Comparison of ENCODE assay signal across 1 cellular context in the genomic region with DNA sequence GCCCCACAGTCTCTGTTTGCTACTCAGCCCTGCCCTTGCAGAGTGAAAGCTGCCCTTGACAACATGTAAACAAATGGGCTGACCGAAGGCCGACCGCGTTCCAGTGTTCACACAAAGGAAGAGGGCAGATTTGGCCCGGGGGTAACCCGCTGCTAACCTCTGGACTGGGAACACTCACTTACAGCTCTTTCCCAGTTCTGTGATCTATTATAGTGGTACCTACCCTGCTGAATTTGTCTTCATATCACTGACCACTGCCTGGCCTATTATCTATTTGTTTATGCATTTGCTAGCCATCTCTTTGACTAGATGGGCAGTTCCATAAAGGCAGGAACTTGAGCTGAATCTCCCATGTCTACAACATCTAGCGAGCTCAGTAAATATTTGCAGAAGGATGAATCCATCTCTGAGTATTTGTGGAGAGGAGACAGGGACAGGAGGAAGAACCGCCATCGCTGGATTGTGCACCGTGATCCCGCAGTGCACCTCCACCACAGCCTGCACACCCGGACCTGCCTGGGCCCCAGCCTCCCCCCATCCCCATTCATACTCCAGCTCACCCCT.
TF ChIP-seq lines count a peak whose summit lies in the region.

No MANE protein-coding gene starts in this region.

TF ChIP-seq in HepG2, 621 proteins besides CTCF, POLR2A, EP300 and RAD21 (continued from another document and continues in another):
- TF ChIP-seq, protein P1, sequence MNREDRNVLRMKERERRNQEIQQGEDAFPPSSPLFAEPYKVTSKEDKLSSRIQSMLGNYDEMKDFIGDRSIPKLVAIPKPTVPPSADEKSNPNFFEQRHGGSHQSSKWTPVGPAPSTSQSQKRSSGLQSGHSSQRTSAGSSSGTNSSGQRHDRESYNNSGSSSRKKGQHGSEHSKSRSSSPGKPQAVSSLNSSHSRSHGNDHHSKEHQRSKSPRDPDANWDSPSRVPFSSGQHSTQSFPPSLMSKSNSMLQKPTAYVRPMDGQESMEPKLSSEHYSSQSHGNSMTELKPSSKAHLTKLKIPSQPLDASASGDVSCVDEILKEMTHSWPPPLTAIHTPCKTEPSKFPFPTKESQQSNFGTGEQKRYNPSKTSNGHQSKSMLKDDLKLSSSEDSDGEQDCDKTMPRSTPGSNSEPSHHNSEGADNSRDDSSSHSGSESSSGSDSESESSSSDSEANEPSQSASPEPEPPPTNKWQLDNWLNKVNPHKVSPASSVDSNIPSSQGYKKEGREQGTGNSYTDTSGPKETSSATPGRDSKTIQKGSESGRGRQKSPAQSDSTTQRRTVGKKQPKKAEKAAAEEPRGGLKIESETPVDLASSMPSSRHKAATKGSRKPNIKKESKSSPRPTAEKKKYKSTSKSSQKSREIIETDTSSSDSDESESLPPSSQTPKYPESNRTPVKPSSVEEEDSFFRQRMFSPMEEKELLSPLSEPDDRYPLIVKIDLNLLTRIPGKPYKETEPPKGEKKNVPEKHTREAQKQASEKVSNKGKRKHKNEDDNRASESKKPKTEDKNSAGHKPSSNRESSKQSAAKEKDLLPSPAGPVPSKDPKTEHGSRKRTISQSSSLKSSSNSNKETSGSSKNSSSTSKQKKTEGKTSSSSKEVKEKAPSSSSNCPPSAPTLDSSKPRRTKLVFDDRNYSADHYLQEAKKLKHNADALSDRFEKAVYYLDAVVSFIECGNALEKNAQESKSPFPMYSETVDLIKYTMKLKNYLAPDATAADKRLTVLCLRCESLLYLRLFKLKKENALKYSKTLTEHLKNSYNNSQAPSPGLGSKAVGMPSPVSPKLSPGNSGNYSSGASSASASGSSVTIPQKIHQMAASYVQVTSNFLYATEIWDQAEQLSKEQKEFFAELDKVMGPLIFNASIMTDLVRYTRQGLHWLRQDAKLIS (CRISPR knock-in tag; IDR thresholded peaks at IDR 0.05) = no peak
- peak; percentile 36; the same call in 1 of the 2 replicates for TF ChIP-seq IRF2 (CRISPR knock-in tag; IDR thresholded peaks at IDR 0.05)
- TF ChIP-seq MXI1 (IDR thresholded peaks at IDR 0.05; ENCODE audit: borderline replicate concordance, low read depth, low read length) = no peak
- TF ChIP-seq ZNF747 (CRISPR knock-in tag; IDR thresholded peaks at IDR 0.05; ENCODE audit: borderline replicate concordance) = no peak
- TF ChIP-seq, protein P2, sequence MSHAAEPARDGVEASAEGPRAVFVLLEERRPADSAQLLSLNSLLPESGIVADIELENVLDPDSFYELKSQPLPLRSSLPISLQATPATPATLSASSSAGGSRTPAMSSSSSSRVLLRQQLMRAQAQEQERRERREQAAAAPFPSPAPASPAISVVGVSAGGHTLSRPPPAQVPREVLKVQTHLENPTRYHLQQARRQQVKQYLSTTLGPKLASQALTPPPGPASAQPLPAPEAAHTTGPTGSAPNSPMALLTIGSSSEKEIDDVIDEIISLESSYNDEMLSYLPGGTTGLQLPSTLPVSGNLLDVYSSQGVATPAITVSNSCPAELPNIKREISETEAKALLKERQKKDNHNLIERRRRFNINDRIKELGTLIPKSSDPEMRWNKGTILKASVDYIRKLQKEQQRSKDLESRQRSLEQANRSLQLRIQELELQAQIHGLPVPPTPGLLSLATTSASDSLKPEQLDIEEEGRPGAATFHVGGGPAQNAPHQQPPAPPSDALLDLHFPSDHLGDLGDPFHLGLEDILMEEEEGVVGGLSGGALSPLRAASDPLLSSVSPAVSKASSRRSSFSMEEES (CRISPR knock-in tag; IDR thresholded peaks at IDR 0.05) = no peak; the same call in 1 of the 2 replicates
- TF ChIP-seq ZNF616 (CRISPR knock-in tag; IDR thresholded peaks at IDR 0.05; ENCODE audit: low read depth) = no peak
- TF ChIP-seq, protein P3, sequence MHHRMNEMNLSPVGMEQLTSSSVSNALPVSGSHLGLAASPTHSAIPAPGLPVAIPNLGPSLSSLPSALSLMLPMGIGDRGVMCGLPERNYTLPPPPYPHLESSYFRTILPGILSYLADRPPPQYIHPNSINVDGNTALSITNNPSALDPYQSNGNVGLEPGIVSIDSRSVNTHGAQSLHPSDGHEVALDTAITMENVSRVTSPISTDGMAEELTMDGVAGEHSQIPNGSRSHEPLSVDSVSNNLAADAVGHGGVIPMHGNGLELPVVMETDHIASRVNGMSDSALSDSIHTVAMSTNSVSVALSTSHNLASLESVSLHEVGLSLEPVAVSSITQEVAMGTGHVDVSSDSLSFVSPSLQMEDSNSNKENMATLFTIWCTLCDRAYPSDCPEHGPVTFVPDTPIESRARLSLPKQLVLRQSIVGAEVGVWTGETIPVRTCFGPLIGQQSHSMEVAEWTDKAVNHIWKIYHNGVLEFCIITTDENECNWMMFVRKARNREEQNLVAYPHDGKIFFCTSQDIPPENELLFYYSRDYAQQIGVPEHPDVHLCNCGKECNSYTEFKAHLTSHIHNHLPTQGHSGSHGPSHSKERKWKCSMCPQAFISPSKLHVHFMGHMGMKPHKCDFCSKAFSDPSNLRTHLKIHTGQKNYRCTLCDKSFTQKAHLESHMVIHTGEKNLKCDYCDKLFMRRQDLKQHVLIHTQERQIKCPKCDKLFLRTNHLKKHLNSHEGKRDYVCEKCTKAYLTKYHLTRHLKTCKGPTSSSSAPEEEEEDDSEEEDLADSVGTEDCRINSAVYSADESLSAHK (CRISPR knock-in tag; IDR thresholded peaks at IDR 0.05; ENCODE audit: borderline replicate concordance) = no peak
- TF ChIP-seq HOXA5 (CRISPR knock-in tag; IDR thresholded peaks at IDR 0.05) = no peak; the same call in 1 of the 2 replicates
- TF ChIP-seq ZNF382 (CRISPR knock-in tag; IDR thresholded peaks at IDR 0.05; ENCODE audit: borderline replicate concordance) = no peak
- TF ChIP-seq, protein P4, sequence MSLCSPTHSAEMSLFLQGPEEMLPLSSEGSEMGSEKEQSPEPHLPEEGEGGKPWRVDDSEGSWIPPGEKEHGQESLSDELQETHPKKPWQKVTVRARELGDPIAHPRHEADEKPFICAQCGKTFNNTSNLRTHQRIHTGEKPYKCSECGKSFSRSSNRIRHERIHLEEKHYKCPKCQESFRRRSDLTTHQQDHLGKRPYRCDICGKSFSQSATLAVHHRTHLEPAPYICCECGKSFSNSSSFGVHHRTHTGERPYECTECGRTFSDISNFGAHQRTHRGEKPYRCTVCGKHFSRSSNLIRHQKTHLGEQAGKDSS (CRISPR knock-in tag; IDR thresholded peaks at IDR 0.05; ENCODE audit: borderline replicate concordance, low read depth) = no peak
- no peak for TF ChIP-seq NCOA1 (CRISPR knock-in tag; IDR thresholded peaks at IDR 0.05)
- TF ChIP-seq, protein P5, sequence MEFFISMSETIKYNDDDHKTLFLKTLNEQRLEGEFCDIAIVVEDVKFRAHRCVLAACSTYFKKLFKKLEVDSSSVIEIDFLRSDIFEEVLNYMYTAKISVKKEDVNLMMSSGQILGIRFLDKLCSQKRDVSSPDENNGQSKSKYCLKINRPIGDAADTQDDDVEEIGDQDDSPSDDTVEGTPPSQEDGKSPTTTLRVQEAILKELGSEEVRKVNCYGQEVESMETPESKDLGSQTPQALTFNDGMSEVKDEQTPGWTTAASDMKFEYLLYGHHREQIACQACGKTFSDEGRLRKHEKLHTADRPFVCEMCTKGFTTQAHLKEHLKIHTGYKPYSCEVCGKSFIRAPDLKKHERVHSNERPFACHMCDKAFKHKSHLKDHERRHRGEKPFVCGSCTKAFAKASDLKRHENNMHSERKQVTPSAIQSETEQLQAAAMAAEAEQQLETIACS (CRISPR knock-in tag; IDR thresholded peaks at IDR 0.05) = no peak
- no peak for TF ChIP-seq ZBED4 (CRISPR knock-in tag; IDR thresholded peaks at IDR 0.05; ENCODE audit: borderline replicate concordance)
- TF ChIP-seq, protein P6, sequence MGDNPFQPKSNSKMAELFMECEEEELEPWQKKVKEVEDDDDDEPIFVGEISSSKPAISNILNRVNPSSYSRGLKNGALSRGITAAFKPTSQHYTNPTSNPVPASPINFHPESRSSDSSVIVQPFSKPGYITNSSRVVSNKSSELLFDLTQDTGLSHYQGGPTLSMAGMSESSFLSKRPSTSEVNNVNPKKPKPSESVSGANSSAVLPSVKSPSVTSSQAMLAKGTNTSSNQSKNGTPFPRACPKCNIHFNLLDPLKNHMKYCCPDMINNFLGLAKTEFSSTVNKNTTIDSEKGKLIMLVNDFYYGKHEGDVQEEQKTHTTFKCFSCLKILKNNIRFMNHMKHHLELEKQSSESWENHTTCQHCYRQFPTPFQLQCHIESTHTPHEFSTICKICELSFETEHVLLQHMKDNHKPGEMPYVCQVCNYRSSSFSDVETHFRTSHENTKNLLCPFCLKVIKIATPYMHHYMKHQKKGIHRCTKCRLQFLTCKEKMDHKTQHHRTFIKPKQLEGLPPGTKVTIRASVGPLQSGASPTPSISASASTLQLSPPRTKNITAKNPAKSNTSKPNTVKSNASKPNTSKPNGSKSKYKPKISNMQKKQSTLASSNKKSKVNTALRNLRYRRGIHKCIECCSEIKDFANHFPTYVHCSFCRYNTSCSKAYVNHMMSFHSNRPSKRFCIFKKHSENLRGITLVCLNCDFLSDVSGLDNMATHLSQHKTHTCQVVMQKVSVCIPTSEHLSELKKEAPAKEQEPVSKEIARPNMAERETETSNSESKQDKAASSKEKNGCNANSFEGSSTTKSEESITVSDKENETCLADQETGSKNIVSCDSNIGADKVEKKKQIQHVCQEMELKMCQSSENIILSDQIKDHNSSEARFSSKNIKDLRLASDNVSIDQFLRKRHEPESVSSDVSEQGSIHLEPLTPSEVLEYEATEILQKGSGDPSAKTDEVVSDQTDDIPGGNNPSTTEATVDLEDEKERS (CRISPR knock-in tag; IDR thresholded peaks at IDR 0.05) = no peak
- TF ChIP-seq HOXA7 (CRISPR knock-in tag; IDR thresholded peaks at IDR 0.05) = no peak
- no peak for TF ChIP-seq ARNT (IDR thresholded peaks at IDR 0.05)
- TF ChIP-seq EED (CRISPR knock-in tag; IDR thresholded peaks at IDR 0.05) = no peak
- TF ChIP-seq ZNF605 (CRISPR knock-in tag; IDR thresholded peaks at IDR 0.05) = peak; percentile 38; the same call in 1 of the 2 replicates
- TF ChIP-seq ZBTB44 (CRISPR knock-in tag; IDR thresholded peaks at IDR 0.05) = no peak
- TF ChIP-seq HNRNPLL (IDR thresholded peaks at IDR 0.05; ENCODE audit: low read depth, low read length, poor library complexity, severe bottlenecking) = no peak
- TF ChIP-seq MZF1 (CRISPR knock-in tag; IDR thresholded peaks at IDR 0.05; ENCODE audit: borderline replicate concordance) = no peak
- TF ChIP-seq, protein P7, sequence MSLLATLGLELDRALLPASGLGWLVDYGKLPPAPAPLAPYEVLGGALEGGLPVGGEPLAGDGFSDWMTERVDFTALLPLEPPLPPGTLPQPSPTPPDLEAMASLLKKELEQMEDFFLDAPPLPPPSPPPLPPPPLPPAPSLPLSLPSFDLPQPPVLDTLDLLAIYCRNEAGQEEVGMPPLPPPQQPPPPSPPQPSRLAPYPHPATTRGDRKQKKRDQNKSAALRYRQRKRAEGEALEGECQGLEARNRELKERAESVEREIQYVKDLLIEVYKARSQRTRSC (CRISPR knock-in tag; IDR thresholded peaks at IDR 0.05; ENCODE audit: low read depth) = no peak
- no peak for TF ChIP-seq ZSCAN9 (CRISPR knock-in tag; IDR thresholded peaks at IDR 0.05; ENCODE audit: borderline replicate concordance)
